ENCODE assay signal across 12 cellular contexts in genomic region chr3:112089956-112090898, GRCh38. TPM values are rescaled to one million over a fixed set of nuclear protein-coding genes. Genes with fewer than 3 reads are reported as not detected.
DNase-seq lines count a peak whose midpoint lies in the region; ATAC-seq and TF ChIP-seq lines count a peak whose summit lies in the region.
"Had no signal": no experiment of that assay in that cellular context is flagged by ENCODE, and none has a peak within 500 bp of the region (broad histone marks: within the 10 kb centered on the region; RNA-seq: fewer than 3 reads in every experiment).

No MANE protein-coding gene starts in this region.

- H3K4me2 ChIP-seq in OCI-LY1 (ENCODE audit: low read length) = peak overlapping the region; percentile 48

- TF ChIP-seq POLR2A in right lobe of liver (IDR thresholded peaks at IDR 0.05) = no peak

- no peaks in the 10 kb centered on the region for H3K9me2 ChIP-seq in OCI-LY1 (ENCODE audit: low read depth, low read length)

- H3K27ac ChIP-seq in OCI-LY1 (ENCODE audit: low read depth, low read length, poor library complexity, severe bottlenecking) (peak overlapping the region; percentile 78), right lobe of liver (no peak overlapping the region)

- intact Hi-C loops in right lobe of liver (cut with DNase I) = no loop called here

- H3K9me3 ChIP-seq in OCI-LY1 (ENCODE audit: low read length) = no peaks in the 10 kb centered on the region
- no peaks in the 10 kb centered on the region for H3K9me3 ChIP-seq in right lobe of liver

- H3K9ac ChIP-seq in OCI-LY1 (ENCODE audit: low read length) = peak overlapping the region; percentile 49

- H3F3A ChIP-seq in OCI-LY1 (ENCODE audit: insufficient read depth, low read length) = peaks cover 5% of the 10 kb centered on the region; the same call in 1 of the 2 replicates

- TF ChIP-seq CTCF in OCI-LY1 (IDR thresholded peaks at IDR 0.05; ENCODE audit: low read length) = no peak
- no peak for TF ChIP-seq CTCF in right lobe of liver (IDR thresholded peaks at IDR 0.05)
- TF ChIP-seq CTCF in GM20000 (IDR thresholded peaks at IDR 0.05; ENCODE audit: extremely low read depth, missing control alignments) = no peak

- ATAC-seq in right lobe of liver (peak in 3 of 4 donors; percentile 16 to 26 (median 18)), HG02623 (IDR thresholded peaks at IDR 0.05; ENCODE audit: unreplicated experiment) (no peak), HG02610 (IDR thresholded peaks at IDR 0.05; ENCODE audit: unreplicated experiment) (no peak)

- H4K20me1 ChIP-seq in OCI-LY1 (ENCODE audit: insufficient read depth, low read length) = no peaks in the 10 kb centered on the region

- 72% methylated on average over 9 of the region's 9 CpGs for WGBS in right lobe of liver (ENCODE audit: insufficient coverage, low coverage, low lambda C conversion rate, missing lambda C conversion rate)

- DNase-seq in CD1c-positive myeloid dendritic cell (ENCODE audit: extremely low spot score) (peak; percentile 6), HEK293T (ENCODE audit: extremely low spot score) (no peak), right lobe of liver (no peak), GM20000 (ENCODE audit: low spot score) (no peak), G401 (ENCODE audit: low spot score) (no peak)
- DNase-seq: activated T-cell treated with anti-CD3 and anti-CD28 coated beads for 4 hours; H7; NCI-H2227 treated with DMSO at 0.1 percent for 48 hours; stimulated activated naive CD4-positive, alpha-beta T cell had no signal

- H3K36me3 ChIP-seq in OCI-LY1 (ENCODE audit: insufficient read depth, low read length) = no peaks in the 10 kb centered on the region
- H3K36me3 ChIP-seq in right lobe of liver = no peaks in the 10 kb centered on the region

- CTCF ChIA-PET in HEK293T (lab: Yijun Ruan, JAX) = interaction anchor here (0.8 kb wide), 1 partner anchor 21 kb away, joined by 3 read pairs; no protein-coding TSS in a partner anchor

- H3K27me3 ChIP-seq in OCI-LY1 (ENCODE audit: insufficient read depth, low read length) (no peaks in the 10 kb centered on the region), right lobe of liver (no peaks in the 10 kb centered on the region)

- H3K4me3 ChIP-seq in OCI-LY1 (ENCODE audit: low read depth, low read length, poor library complexity, severe bottlenecking) (no peak overlapping the region), right lobe of liver (no peak overlapping the region)

- POLR2A ChIA-PET in HEK293T (lab: Yijun Ruan, JAX) = interaction anchor here (0.8 kb wide), 1 partner anchor 111 kb away, joined by 3 read pairs; the partner anchor contains the start of gene ABHD10

- no peak overlapping the region for H2AFZ ChIP-seq in OCI-LY1 (ENCODE audit: low read length)

- in situ Hi-C loops in G401 (cut with HindIII; ENCODE audit: low sequenced_read_pairs) = no loop called here

- H3K4me1 ChIP-seq in OCI-LY1 (ENCODE audit: insufficient read depth, low read length, severe bottlenecking) = peaks cover 62% of the 10 kb centered on the region
- peaks cover 0 to 5% (median 0%) of the 10 kb centered on the region in 4 donors for H3K4me1 ChIP-seq in right lobe of liver

- no peaks in the 10 kb centered on the region for H3K79me2 ChIP-seq in OCI-LY1 (ENCODE audit: insufficient read depth, low read length)

TF ChIP-seq in HEK293T, 16 proteins besides CTCF, POLR2A, EP300 and RAD21:
- no peak for TF ChIP-seq BHLHE40 (IDR thresholded peaks at IDR 0.05; ENCODE audit: borderline replicate concordance)
- peak; percentile 74 for TF ChIP-seq ZNF384 (IDR thresholded peaks at IDR 0.05)
- TF ChIP-seq TARDBP (IDR thresholded peaks at IDR 0.05) = no peak

RNA-seq across cellular contexts. Expression of gene C3orf52, which starts 4.0 kb away (rescaled TPM):
- total RNA-seq in right lobe of liver = under 1 TPM; 0.12 to 0.69 (median 0.34) TPM
- total RNA-seq in G401 (2014; rRNA removed; shearing (Covaris generic)) = not detected in 2 replicates

RNA-seq across cellular contexts. Expression of gene GCSAM, which starts 42.8 kb away (rescaled TPM):
- total RNA-seq in right lobe of liver = under 1 TPM in 2 of 6 experiments, not detected in 4; 0.12 to 0.18 TPM
- not detected in 2 replicates for total RNA-seq in G401 (2014; rRNA removed; shearing (Covaris generic))
- total RNA-seq: H7 had no signal

RNA-seq across cellular contexts. Expression of gene TMPRSS7, which starts 55.7 kb away (rescaled TPM):
- total RNA-seq in right lobe of liver = not detected
- not detected in 2 replicates for total RNA-seq in G401 (2014; rRNA removed; shearing (Covaris generic))
- total RNA-seq: H7 had no signal

Comparison
In these comparisons a context has a peak if more than half of its experiments do, and no peak if none do; other contexts are left out.
1. ATAC-seq: peak in right lobe of liver (3 of 4); none in HG02623 (single experiment) and HG02610 (single experiment).